8 cellular contexts compared by ENCODE assay signal in genomic region chr9:38160613-38161215, GRCh38.
DNase-seq lines count a peak whose midpoint lies in the region; ATAC-seq and TF ChIP-seq lines count a peak whose summit lies in the region.

No MANE protein-coding gene starts in this region.

- DNase-seq in DND-41: peak; percentile 66
- peak in 69 of 76 experiments; percentile 6 to 76 (median 50) for DNase-seq in HUDEP-2 (lab: John Stamatoyannopoulos, UW; ENCODE audit: unreplicated experiment in 76 of 76)
- DNase-seq in SKM-1 treated with dmso at 0.1 percent for 144 hours (lab: John Stamatoyannopoulos, UW; ENCODE audit: unreplicated experiment): peak; percentile 55
- peak; percentile 41 for DNase-seq in activated naive CD8-positive, alpha-beta T cell treated with anti-CD3 and anti-CD28 coated beads, Interleukin-2, amount 50 U/mL, for 16 hours (ENCODE audit: low read depth, low spot score)
- DNase-seq in right atrium auricular region (ENCODE audit: low spot score): peak; percentile 68
- no peak for DNase-seq in spleen

- peak; percentile 86 for TF ChIP-seq CTCF in DND-41 (IDR thresholded peaks at IDR 0.05; ENCODE audit: borderline replicate concordance, extremely low read depth, low read length, poor library complexity, severe bottlenecking)
- peak; percentile 58 to 94 for TF ChIP-seq CTCF in right atrium auricular region (IDR thresholded peaks at IDR 0.05)
- peak in 10 of 11 experiments; percentile 41 to 79 (median 66) for TF ChIP-seq CTCF in spleen (IDR thresholded peaks at IDR 0.05 in 8 of 11, conservative IDR thresholded peaks at IDR 0.05 in 3 of 11)

- no peak overlapping the region for H3K9ac ChIP-seq in DND-41 (ENCODE audit: low read depth, low read length)

- H3K27ac ChIP-seq in DND-41 (ENCODE audit: low read length) (no peak overlapping the region), right atrium auricular region (no peak overlapping the region), spleen (no peak overlapping the region)

- peak; percentile 81 for ATAC-seq in DND-41 (ENCODE audit: insufficient read depth, low read depth)
- no peak for ATAC-seq in GM21526 (IDR thresholded peaks at IDR 0.05; ENCODE audit: low FRiP score, unreplicated experiment)
- ATAC-seq in GM21576 (IDR thresholded peaks at IDR 0.05; ENCODE audit: unreplicated experiment): no peak

- no peaks in the 10 kb centered on the region for H4K20me1 ChIP-seq in DND-41 (ENCODE audit: insufficient read depth, low read length)

- intact Hi-C loops in spleen (cut with DNase I; ENCODE audit: low total_unique reads): loop anchor here (10.0 kb wide), 1 partner anchor 246 kb away; no protein-coding TSS in a partner anchor

- no peak overlapping the region for H2AFZ ChIP-seq in DND-41 (ENCODE audit: low read depth, low read length)

- H3K4me3 ChIP-seq in DND-41 (ENCODE audit: low read depth in 1 of 2, low read length in 2 of 2) (no peak overlapping the region), right atrium auricular region (no peak overlapping the region), spleen (no peak overlapping the region)

- WGBS in spleen, 5 donors: 45 to 60% (median 51%) methylated on average over 9 of the region's 9 CpGs

- H3K4me1 ChIP-seq in DND-41 (ENCODE audit: insufficient read depth, low read length): no peaks in the 10 kb centered on the region; the same call in 1 of the 2 replicates
- H3K4me1 ChIP-seq in right atrium auricular region: no peaks in the 10 kb centered on the region
- H3K4me1 ChIP-seq in spleen: peaks cover 0 to 12% (median 0%) of the 10 kb centered on the region in 6 donors

- no peaks in the 10 kb centered on the region for H3K9me3 ChIP-seq in DND-41 (ENCODE audit: insufficient read depth, low read length, severe bottlenecking)
- no peaks in the 10 kb centered on the region for H3K9me3 ChIP-seq in right atrium auricular region
- no peaks in the 10 kb centered on the region for H3K9me3 ChIP-seq in spleen

- no peak overlapping the region for H3K4me2 ChIP-seq in DND-41 (ENCODE audit: insufficient read depth, low read length)

- H3K79me2 ChIP-seq in DND-41 (ENCODE audit: insufficient read depth, low read length): no peaks in the 10 kb centered on the region

- H3K36me3 ChIP-seq in DND-41 (ENCODE audit: insufficient read depth, low read length): no peaks in the 10 kb centered on the region
- H3K36me3 ChIP-seq in right atrium auricular region: no peaks in the 10 kb centered on the region
- no peaks in the 10 kb centered on the region for H3K36me3 ChIP-seq in spleen

- no peak for TF ChIP-seq POLR2A in spleen (IDR thresholded peaks at IDR 0.05)

- no peaks in the 10 kb centered on the region for H3K27me3 ChIP-seq in DND-41 (ENCODE audit: insufficient read depth, low read length, poor library complexity)
- no peaks in the 10 kb centered on the region for H3K27me3 ChIP-seq in right atrium auricular region
- H3K27me3 ChIP-seq in spleen (replicated peaks in 1 of 7): no peaks in the 10 kb centered on the region
